ENCODE assay signal across 29 cellular contexts in the genomic region with DNA sequence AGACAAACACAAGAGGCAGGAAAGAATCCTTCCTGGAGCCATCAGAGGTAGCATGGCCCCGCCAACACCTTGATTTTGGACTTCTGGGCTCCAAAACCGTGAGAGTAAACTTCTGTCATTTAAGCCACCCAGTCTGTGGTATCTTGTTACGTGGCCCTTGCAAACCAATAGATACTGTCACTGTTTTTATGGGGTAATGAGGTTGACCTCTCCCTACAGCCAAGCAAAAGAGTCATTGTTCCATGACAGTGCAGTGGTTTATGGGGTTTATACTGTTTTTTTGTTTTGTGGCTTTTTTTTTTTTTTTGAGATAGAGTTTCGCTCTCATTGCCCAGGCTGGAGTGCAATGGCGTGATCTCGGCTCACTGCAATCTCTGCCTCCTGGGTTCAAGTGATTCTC. TPM values are rescaled to one million over a fixed set of nuclear protein-coding genes. Genes with fewer than 3 reads are reported as not detected.
DNase-seq lines count a peak whose midpoint lies in the region; ATAC-seq and TF ChIP-seq lines count a peak whose summit lies in the region.
"Had no signal": no experiment of that assay in that cellular context is flagged by ENCODE, and none has a peak within 500 bp of the region (broad histone marks: within the 10 kb centered on the region; RNA-seq: fewer than 3 reads in every experiment).

No MANE protein-coding gene starts in this region.

- H3K9me3 Mint-ChIP-seq in activated CD8-positive, alpha-beta memory T cell treated with anti-CD3 and anti-CD28 coated beads, Interleukin-2, amount 10 ng/mL, durations not matched to agents 7 days and 5 days (ENCODE audit: low read depth): no peaks in the 10 kb centered on the region
- H3K9me3 Mint-ChIP-seq in activated CD8-positive, alpha-beta T cell treated with anti-CD3 and anti-CD28 coated beads for 36 hours: no peaks in the 10 kb centered on the region
- H3K9me3 Mint-ChIP-seq: activated B cell treated with CpG ODN at 0.5 μM for 24 hours; effector memory CD8-positive, alpha-beta T cell; neural crest cell; stimulated activated naive CD8-positive, alpha-beta T cell treated with anti-CD3 and anti-CD28 coated beads, Interleukin-15, Interleukin-2, amounts not matched to agents 100 ng/mL and 50 ng/mL, for 24 hours had no signal

- no peak for DNase-seq in activated CD8-positive, alpha-beta memory T cell treated with anti-CD3 and anti-CD28 coated beads, Interleukin-2, amount 10 ng/mL, durations not matched to agents 7 days and 5 days
- DNase-seq in activated CD8-positive, alpha-beta memory T cell treated with anti-CD3 and anti-CD28 coated beads for 24 hours: no peak
- DNase-seq in activated CD8-positive, alpha-beta T cell treated with anti-CD3 and anti-CD28 coated beads for 36 hours: no peak
- peak; percentile 26 for DNase-seq in renal cortical epithelial cell (ENCODE audit: low read depth)
- DNase-seq in globus pallidus (ENCODE audit: low spot score): no peak
- no peak for DNase-seq in gastrocnemius medialis
- DNase-seq: activated B cell treated with CpG ODN at 0.5 μM for 24 hours; activated CD4-positive, alpha-beta T cell treated with anti-CD3 and anti-CD28 coated beads, Interleukin-2, amount 50 U/mL, for 4 hours; activated gamma-delta T cell treated with Interleukin-2 at 50 U/mL for 16 hours; amygdala; CD4-positive, CD25-positive, alpha-beta regulatory T cell; DMS 273 treated with DMSO at 0.1 percent for 48 hours; effector memory CD8-positive, alpha-beta T cell; IMR-90; NCI-H1417 treated with DMSO at 0.1 percent for 48 hours; NCI-H446; right lobe of liver; SHP77; stimulated activated CD4-positive, alpha-beta T cell treated with anti-CD3 and anti-CD28 coated beads, Interleukin-12 subunit alpha, Interleukin-12 subunit beta, amount 100 ng/mL, for 4 hours; SW 1271; tibial artery had no signal

- in situ Hi-C loops in gastrocnemius medialis (cut with MboI; ENCODE audit: low sequenced_read_pairs in 4 of 4): no loop called here

- TF ChIP-seq POLR2A in gastrocnemius medialis (IDR thresholded peaks at IDR 0.05): no peak

- H3K4me3 Mint-ChIP-seq in activated CD8-positive, alpha-beta memory T cell treated with anti-CD3 and anti-CD28 coated beads, Interleukin-2, amount 10 ng/mL, durations not matched to agents 7 days and 5 days: no peak overlapping the region
- no peak overlapping the region for H3K4me3 Mint-ChIP-seq in activated CD8-positive, alpha-beta T cell treated with anti-CD3 and anti-CD28 coated beads for 36 hours
- H3K4me3 Mint-ChIP-seq: activated B cell treated with CpG ODN at 0.5 μM for 24 hours; CD4-positive, CD25-positive, alpha-beta regulatory T cell; effector memory CD8-positive, alpha-beta T cell; neural crest cell; stimulated activated naive CD8-positive, alpha-beta T cell treated with anti-CD3 and anti-CD28 coated beads, Interleukin-15, Interleukin-2, amounts not matched to agents 100 ng/mL and 50 ng/mL, for 24 hours had no signal

- H3K36me3 ChIP-seq in gastrocnemius medialis: no peaks in the 10 kb centered on the region
- H3K36me3 ChIP-seq: cardiac muscle cell, right lobe of liver, tibial artery had no signal

- ATAC-seq in activated CD8-positive, alpha-beta memory T cell treated with anti-CD3 and anti-CD28 coated beads, Interleukin-2, amount 10 ng/mL, durations not matched to agents 7 days and 5 days: peak; percentile 57
- ATAC-seq in HG03469 (IDR thresholded peaks at IDR 0.05; ENCODE audit: unreplicated experiment) (peak; percentile 58), gastrocnemius medialis (no peak), HG03378 (IDR thresholded peaks at IDR 0.05; ENCODE audit: unreplicated experiment) (no peak)
- peak; percentile 4 for ATAC-seq in activated CD8-positive, alpha-beta T cell treated with anti-CD3 and anti-CD28 coated beads for 36 hours
- ATAC-seq: effector memory CD8-positive, alpha-beta T cell; esophagus mucosa; right lobe of liver had no signal

- POLR2A ChIA-PET in activated CD8-positive, alpha-beta T cell treated with anti-CD3 and anti-CD28 coated beads for 36 hours (lab: Charles Lee): no interaction called here

- TF ChIP-seq CTCF in activated CD8-positive, alpha-beta T cell treated with anti-CD3 and anti-CD28 coated beads for 36 hours (IDR thresholded peaks at IDR 0.05): no peak
- no peak for TF ChIP-seq CTCF in gastrocnemius medialis (IDR thresholded peaks at IDR 0.05 in 4 of 5, conservative IDR thresholded peaks at IDR 0.05 in 1 of 5)

- H3K27me3 Mint-ChIP-seq in activated CD8-positive, alpha-beta memory T cell treated with anti-CD3 and anti-CD28 coated beads, Interleukin-2, amount 10 ng/mL, durations not matched to agents 7 days and 5 days: peaks cover 11% of the 10 kb centered on the region
- peaks cover 4% of the 10 kb centered on the region for H3K27me3 Mint-ChIP-seq in activated CD8-positive, alpha-beta T cell treated with anti-CD3 and anti-CD28 coated beads for 36 hours
- H3K27me3 Mint-ChIP-seq: stimulated activated naive CD8-positive, alpha-beta T cell treated with anti-CD3 and anti-CD28 coated beads, Interleukin-15, Interleukin-2, amounts not matched to agents 100 ng/mL and 50 ng/mL, for 24 hours had no signal

- H3K4me3 ChIP-seq in gastrocnemius medialis: no peak overlapping the region
- H3K4me3 ChIP-seq: cardiac muscle cell, coronary artery, right lobe of liver, tibial artery had no signal

- H3K27me3 ChIP-seq in gastrocnemius medialis: no peaks in the 10 kb centered on the region
- H3K27me3 ChIP-seq: cardiac muscle cell, right lobe of liver, tibial artery had no signal

- H3K27ac Mint-ChIP-seq in activated CD8-positive, alpha-beta memory T cell treated with anti-CD3 and anti-CD28 coated beads, Interleukin-2, amount 10 ng/mL, durations not matched to agents 7 days and 5 days: no peak overlapping the region
- H3K27ac Mint-ChIP-seq in activated CD8-positive, alpha-beta T cell treated with anti-CD3 and anti-CD28 coated beads for 36 hours: no peak overlapping the region
- H3K27ac Mint-ChIP-seq: activated B cell treated with CpG ODN at 0.5 μM for 24 hours; effector memory CD8-positive, alpha-beta T cell; stimulated activated naive CD8-positive, alpha-beta T cell treated with anti-CD3 and anti-CD28 coated beads, Interleukin-15, Interleukin-2, amounts not matched to agents 100 ng/mL and 50 ng/mL, for 24 hours had no signal

- H3K9me3 ChIP-seq in gastrocnemius medialis: no peaks in the 10 kb centered on the region
- H3K9me3 ChIP-seq: right lobe of liver, tibial artery had no signal

- no peak overlapping the region for H3K27ac ChIP-seq in gastrocnemius medialis
- H3K27ac ChIP-seq: 22Rv1, cardiac muscle cell, coronary artery, right lobe of liver, tibial artery had no signal

- CTCF ChIA-PET in activated CD8-positive, alpha-beta memory T cell treated with anti-CD3 and anti-CD28 coated beads, Interleukin-2, amount 10 ng/mL, durations not matched to agents 7 days and 5 days (lab: Charles Lee): no interaction called here
- CTCF ChIA-PET in activated CD8-positive, alpha-beta T cell treated with anti-CD3 and anti-CD28 coated beads for 36 hours (lab: Charles Lee): no interaction called here

- peaks cover 3% of the 10 kb centered on the region for H3K4me1 Mint-ChIP-seq in activated CD8-positive, alpha-beta memory T cell treated with anti-CD3 and anti-CD28 coated beads, Interleukin-2, amount 10 ng/mL, durations not matched to agents 7 days and 5 days
- H3K4me1 Mint-ChIP-seq in activated CD8-positive, alpha-beta T cell treated with anti-CD3 and anti-CD28 coated beads for 36 hours (ENCODE audit: low read depth): no peaks in the 10 kb centered on the region
- H3K4me1 Mint-ChIP-seq: activated B cell treated with CpG ODN at 0.5 μM for 24 hours; CD4-positive, CD25-positive, alpha-beta regulatory T cell had no signal

- intact Hi-C loops in activated CD8-positive, alpha-beta T cell treated with anti-CD3 and anti-CD28 coated beads for 36 hours (cut with micrococcal nuclease): no loop called here
- intact Hi-C loops in gastrocnemius medialis (cut with DNase I; ENCODE audit: low total_unique reads): no loop called here

- H3K4me1 ChIP-seq in gastrocnemius medialis: no peaks in the 10 kb centered on the region
- H3K4me1 ChIP-seq: right lobe of liver, tibial artery had no signal

- no peaks in the 10 kb centered on the region for H3K36me3 Mint-ChIP-seq in activated CD8-positive, alpha-beta memory T cell treated with anti-CD3 and anti-CD28 coated beads, Interleukin-2, amount 10 ng/mL, durations not matched to agents 7 days and 5 days
- no peaks in the 10 kb centered on the region for H3K36me3 Mint-ChIP-seq in activated CD8-positive, alpha-beta T cell treated with anti-CD3 and anti-CD28 coated beads for 36 hours (ENCODE audit: low read depth)
- H3K36me3 Mint-ChIP-seq: CD4-positive, CD25-positive, alpha-beta regulatory T cell had no signal

RNA-seq across cellular contexts. Expression of gene KIAA1549, which starts 32.8 kb away (rescaled TPM):
- total RNA-seq in activated CD8-positive, alpha-beta memory T cell treated with anti-CD3 and anti-CD28 coated beads, Interleukin-2, amount 10 ng/mL, durations not matched to agents 7 days and 5 days: 1 to 10 TPM in 1 of 2 experiments, under 1 TPM in 1; 0.61 to 1.1 TPM
- total RNA-seq in activated CD8-positive, alpha-beta T cell treated with anti-CD3 and anti-CD28 coated beads for 36 hours: 1 to 10 TPM; 1.3 to 1.5 TPM
- total RNA-seq in renal cortical epithelial cell (1.0 and 10.1 TPM in 2 replicates), gastrocnemius medialis (under 1 TPM; 0.55 to 0.87 (median 0.75) TPM)

Comparison
In these comparisons a context has a peak if more than half of its experiments do, and no peak if none do; other contexts are left out.
1. ATAC-seq: peak in activated CD8-positive, alpha-beta memory T cell treated with anti-CD3 and anti-CD28 coated beads, Interleukin-2, amount 10 ng/mL, durations not matched to agents 7 days and 5 days (single experiment), HG03469 (single experiment) and activated CD8-positive, alpha-beta T cell treated with anti-CD3 and anti-CD28 coated beads for 36 hours (single experiment); none in gastrocnemius medialis (0 of 2) and HG03378 (single experiment).